Comparison of ENCODE assay signal across 22 cellular contexts in the genomic region with DNA sequence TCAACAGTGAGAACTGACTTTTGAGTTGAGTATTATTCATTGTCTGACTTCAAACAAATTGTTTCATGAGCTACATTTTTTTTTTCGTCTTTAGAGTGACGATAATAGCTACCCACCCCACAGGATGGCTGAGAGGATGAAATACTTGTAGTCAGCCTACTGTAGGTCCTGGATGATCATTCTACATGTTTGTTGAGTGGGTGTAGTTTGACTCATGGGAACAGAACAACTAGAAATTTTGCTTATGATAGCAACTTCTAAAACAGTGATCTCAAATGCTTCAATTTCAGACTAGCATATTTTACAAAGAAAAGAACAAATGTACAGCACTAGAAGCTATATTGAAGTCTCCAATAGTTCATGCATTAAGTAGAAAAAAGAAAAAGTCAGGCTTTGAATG.
DNase-seq lines count a peak whose midpoint lies in the region; ATAC-seq, FAIRE-seq and TF ChIP-seq lines count a peak whose summit lies in the region.
"Had no signal": no experiment of that assay in that cellular context is flagged by ENCODE, and none has a peak within 500 bp of the region (broad histone marks: within the 10 kb centered on the region; RNA-seq: fewer than 3 reads in every experiment).

No MANE protein-coding gene starts in this region.

- H4K20me1 ChIP-seq in astrocyte (ENCODE audit: insufficient read depth, low read length): no peaks in the 10 kb centered on the region

- DNase-seq in D721Med (ENCODE audit: insufficient read length, low spot score) (no peak), NCI-H69 (lab: John Stamatoyannopoulos, UW) (peak; percentile 35), astrocyte (ENCODE audit: low read depth) (peak; percentile 10), fibroblast of mammary gland (ENCODE audit: low read depth) (peak; percentile 49), DMS153 (lab: John Stamatoyannopoulos, UW) (no peak), SHP77 (lab: John Stamatoyannopoulos, UW) (no peak)
- DNase-seq in activated naive CD4-positive, alpha-beta T cell (lab: John Stamatoyannopoulos, UW): no peak
- DNase-seq: BE2C, DMS79, Kasumi-1, MG63, NCI-H1417, NCI-H187, NCI-H2107, NCI-H748 treated with DMSO at 0.1 percent for 48 hours, SW 1271 had no signal

- H3K4me2 ChIP-seq in astrocyte (ENCODE audit: low read length): no peak overlapping the region

- H3K4me1 ChIP-seq in astrocyte (ENCODE audit: insufficient read depth, low read length): no peaks in the 10 kb centered on the region
- H3K4me1 ChIP-seq: SJSA1 had no signal

- H3K27me3 ChIP-seq in astrocyte (ENCODE audit: insufficient read depth, low read length): no peaks in the 10 kb centered on the region
- H3K27me3 ChIP-seq: BE2C, MG63, SJSA1 had no signal

- no peak overlapping the region for H3K9ac ChIP-seq in astrocyte (ENCODE audit: low read length)

- H3K36me3 ChIP-seq in astrocyte (ENCODE audit: insufficient read depth, low read length): no peaks in the 10 kb centered on the region
- H3K36me3 ChIP-seq: BE2C, MG63, SJSA1 had no signal

- H3K9me3 ChIP-seq in astrocyte (ENCODE audit: insufficient read depth, low read depth, low read length): no peaks in the 10 kb centered on the region
- H3K9me3 ChIP-seq: BE2C, MG63, SJSA1 had no signal

- H3K27me3 Mint-ChIP-seq in astrocyte (ENCODE audit: low read depth, unreplicated experiment): no peaks in the 10 kb centered on the region

- H3K4me3 Mint-ChIP-seq in astrocyte (ENCODE audit: unreplicated experiment): no peak overlapping the region

- H3K4me1 Mint-ChIP-seq in astrocyte (ENCODE audit: low read depth, unreplicated experiment): peaks cover 14% of the 10 kb centered on the region

- no peaks in the 10 kb centered on the region for H3K9me3 Mint-ChIP-seq in astrocyte (ENCODE audit: unreplicated experiment)

- no peak overlapping the region for H3K27ac Mint-ChIP-seq in astrocyte (ENCODE audit: unreplicated experiment)

- ATAC-seq in GM21576 (IDR thresholded peaks at IDR 0.05; ENCODE audit: unreplicated experiment): no peak

- TF ChIP-seq CTCF in D721Med (IDR thresholded peaks at IDR 0.05; ENCODE audit: insufficient read depth, missing control alignments) (no peak), astrocyte (IDR thresholded peaks at IDR 0.05; ENCODE audit: insufficient read depth, low read depth, low read length) (no peak), fibroblast of mammary gland (conservative IDR thresholded peaks at IDR 0.05; ENCODE audit: control insufficient read depth, insufficient read depth, low read depth, low read length) (no peak)

- no peak overlapping the region for H3K27ac ChIP-seq in astrocyte (ENCODE audit: low read depth, low read length)
- H3K27ac ChIP-seq: SJSA1 had no signal

- H3K4me3 ChIP-seq in astrocyte (ENCODE audit: insufficient read depth, low read depth, low read length) (no peak overlapping the region), fibroblast of mammary gland (ENCODE audit: control insufficient read depth, low read depth, low read length) (no peak overlapping the region)
- H3K4me3 ChIP-seq: MG63, SJSA1 had no signal

- peak; percentile 29 for FAIRE-seq in D721Med (lab: Jason Lieb, UNC)
- no peak for FAIRE-seq in astrocyte (lab: Jason Lieb, UNC)
- FAIRE-seq: A204.1, GM12892, H54, RCC 7860 had no signal

- no peak overlapping the region for H2AFZ ChIP-seq in astrocyte (ENCODE audit: low read depth, low read length)

- H3K79me2 ChIP-seq in astrocyte (ENCODE audit: insufficient read depth, low read length): no peaks in the 10 kb centered on the region

- H3K36me3 Mint-ChIP-seq in astrocyte (ENCODE audit: low read depth, unreplicated experiment): no peaks in the 10 kb centered on the region

Comparison
In these comparisons a context has a peak if more than half of its experiments do, and no peak if none do; other contexts are left out.
1. DNase-seq: peak in NCI-H69 (single experiment), astrocyte (single experiment) and fibroblast of mammary gland (single experiment); none in D721Med (single experiment), DMS153 (single experiment), activated naive CD4-positive, alpha-beta T cell (0 of 4) and SHP77 (0 of 2).